In genomic region chr2:54722641-54723299, GRCh38 we compare ENCODE assay signal across 8 cellular contexts. TPM values are rescaled to one million over a fixed set of nuclear protein-coding genes. Genes with fewer than 3 reads are reported as not detected.
DNase-seq lines count a peak whose midpoint lies in the region; ATAC-seq lines count a peak whose summit lies in the region.

No MANE protein-coding gene starts in this region.

- peak overlapping the region; percentile 57 to 92 (median 82) for H3K27ac Mint-ChIP-seq in CD4-positive, alpha-beta memory T cell
- peak overlapping the region; percentile 72 for H3K27ac Mint-ChIP-seq in activated T-helper 17 cell treated with anti-CD3 and anti-CD28 coated beads, Interleukin-2, amount 50 U/mL, for 72 hours

- H3K9me3 ChIP-seq in CD4-positive, alpha-beta memory T cell (ENCODE audit: control insufficient read depth in 1 of 2, low read length in 2 of 2) = no peaks in the 10 kb centered on the region
- no peaks in the 10 kb centered on the region for H3K9me3 ChIP-seq in iPS-18c (ENCODE audit: control insufficient read depth, insufficient read depth, low read length)

- ATAC-seq in HG03060 (IDR thresholded peaks at IDR 0.05; ENCODE audit: low read depth, unreplicated experiment) (peak; percentile 4), HG02840 (IDR thresholded peaks at IDR 0.05; ENCODE audit: low FRiP score, unreplicated experiment) (no peak)
- no peak for ATAC-seq in activated T-helper 17 cell treated with anti-CD3 and anti-CD28 coated beads, Interleukin-2, amount 50 U/mL, for 72 hours (replicated peaks)

- H3K4me3 ChIP-seq in CD4-positive, alpha-beta memory T cell (ENCODE audit: low read length in 2 of 2) = peak overlapping the region; percentile 61 to 79
- peak overlapping the region; percentile 95 for H3K4me3 ChIP-seq in iPS-18c (ENCODE audit: insufficient read depth, low read depth, low read length)

- peaks cover 18% of the 10 kb centered on the region for H3K27me3 ChIP-seq in CD4-positive, alpha-beta memory T cell (ENCODE audit: insufficient read depth, low read length)

- DNase-seq in CD4-positive, alpha-beta memory T cell = peak in 1 of 5 donors; percentile 0
- peak; percentile 73 for DNase-seq in stromal cell of bone marrow (ENCODE audit: low read depth)
- DNase-seq in SK-N-DZ (ENCODE audit: low spot score) = no peak
- no peak for DNase-seq in stimulated activated CD4-positive, alpha-beta T cell treated with anti-CD3 and anti-CD28 coated beads, Interleukin-4, amount 100 ng/mL, for 1 hour

- CTCF ChIA-PET in CD4-positive, alpha-beta memory T cell (lab: Charles Lee; ENCODE audit: partially characterized antibody) = interaction anchor here (1.0 to 2.2 kb wide), 8 partner anchors 9 to 501 kb away, joined by 3 to 13 read pairs (median 4); no protein-coding TSS in a partner anchor

- POLR2A ChIA-PET in CD4-positive, alpha-beta memory T cell (lab: Charles Lee; ENCODE audit: partially characterized antibody) = interaction anchor here (1.0 to 2.4 kb wide), 6 partner anchors 18 to 797 kb away, joined by 3 to 13 read pairs (median 4); partner anchors contain the start of genes CFAP36 and MTIF2

- peaks cover 20 to 26% of the 10 kb centered on the region in 2 donors for H3K27me3 Mint-ChIP-seq in CD4-positive, alpha-beta memory T cell
- peaks cover 43% of the 10 kb centered on the region for H3K27me3 Mint-ChIP-seq in activated T-helper 17 cell treated with anti-CD3 and anti-CD28 coated beads, Interleukin-2, amount 50 U/mL, for 72 hours

- H3K36me3 ChIP-seq in CD4-positive, alpha-beta memory T cell (ENCODE audit: insufficient read depth, low read length) = no peaks in the 10 kb centered on the region

- intact Hi-C loops in CD4-positive, alpha-beta memory T cell (cut with micrococcal nuclease) = loop anchor here (1.0 to 10.0 kb wide), 14 partner anchors 115 to 970 kb away; partner anchors contain the start of genes ACYP2, CCDC88A, CFAP36 and CHAC2

- peaks cover 0 to 7% of the 10 kb centered on the region in 2 donors for H3K36me3 Mint-ChIP-seq in CD4-positive, alpha-beta memory T cell
- no peaks in the 10 kb centered on the region for H3K36me3 Mint-ChIP-seq in activated T-helper 17 cell treated with anti-CD3 and anti-CD28 coated beads, Interleukin-2, amount 50 U/mL, for 72 hours (ENCODE audit: low read depth)

- H3K27ac ChIP-seq in CD4-positive, alpha-beta memory T cell (ENCODE audit: low read depth, low read length) = peak overlapping the region; percentile 39

- peaks cover 18% of the 10 kb centered on the region for H3K4me1 ChIP-seq in CD4-positive, alpha-beta memory T cell (ENCODE audit: insufficient read depth, low read length)

- H3K4me1 Mint-ChIP-seq in CD4-positive, alpha-beta memory T cell = peaks cover 8 to 29% (median 16%) of the 10 kb centered on the region in 4 donors
- peaks cover 8% of the 10 kb centered on the region for H3K4me1 Mint-ChIP-seq in activated T-helper 17 cell treated with anti-CD3 and anti-CD28 coated beads, Interleukin-2, amount 50 U/mL, for 72 hours

- H3K9me3 Mint-ChIP-seq in CD4-positive, alpha-beta memory T cell = no peaks in the 10 kb centered on the region
- H3K9me3 Mint-ChIP-seq in activated T-helper 17 cell treated with anti-CD3 and anti-CD28 coated beads, Interleukin-2, amount 50 U/mL, for 72 hours = no peaks in the 10 kb centered on the region

- peak overlapping the region; percentile 93 to 97 (median 94) for H3K4me3 Mint-ChIP-seq in CD4-positive, alpha-beta memory T cell
- peak overlapping the region; percentile 100 for H3K4me3 Mint-ChIP-seq in activated T-helper 17 cell treated with anti-CD3 and anti-CD28 coated beads, Interleukin-2, amount 50 U/mL, for 72 hours

RNA-seq across cellular contexts. Expression of gene EML6, which starts 0.7 kb away (rescaled TPM):
- 1 to 10 TPM; 1.8 to 3.9 TPM for total RNA-seq in CD4-positive, alpha-beta memory T cell
- polyA plus RNA-seq in CD4-positive, alpha-beta memory T cell = under 1 TPM in 1 of 2 donors, not detected in 1; 0.02 TPM
- total RNA-seq in activated T-helper 17 cell treated with anti-CD3 and anti-CD28 coated beads, Interleukin-2, amount 50 U/mL, for 72 hours = 1 to 10 TPM; 1.0 to 1.4 TPM
- polyA plus RNA-seq in SK-N-DZ (2014; cell fraction: cytosol; rRNA removed) = 4.0 and 7.0 TPM in 2 replicates
- polyA plus RNA-seq in SK-N-DZ (2014; cell fraction: nucleus; rRNA removed) = 19.2 and 20.1 TPM in 2 replicates
